26 cellular contexts compared by ENCODE assay signal in genomic region chr6:108644252-108644651, GRCh38.
DNase-seq lines count a peak whose midpoint lies in the region; ATAC-seq and TF ChIP-seq lines count a peak whose summit lies in the region.
"Had no signal": no experiment of that assay in that cellular context is flagged by ENCODE, and none has a peak within 500 bp of the region (broad histone marks: within the 10 kb centered on the region; RNA-seq: fewer than 3 reads in every experiment).

No MANE protein-coding gene starts in this region.

- no peak overlapping the region for H3K4me3 Mint-ChIP-seq in WTC11
- H3K4me3 Mint-ChIP-seq: CD4-positive, alpha-beta T cell had no signal

- peak overlapping the region; percentile 6; the same call in 1 of the 2 replicates for H3K27ac Mint-ChIP-seq in WTC11
- H3K27ac Mint-ChIP-seq: CD4-positive, alpha-beta T cell had no signal

- DNase-seq in WTC11 (ENCODE audit: low spot score): no peak
- peak in 3 of 4 donors; percentile 33 to 47 (median 33) for DNase-seq in body of pancreas
- no peak for DNase-seq in left ventricle myocardium superior
- DNase-seq in psoas muscle: no peak
- DNase-seq in RPMI8226: no peak
- no peak for DNase-seq in SJCRH30
- DNase-seq in stimulated activated CD4-positive, alpha-beta T cell treated with anti-CD3 and anti-CD28 coated beads, Interleukin-1b, Interleukin-23, amount 100 ng/mL, for 48 hours: no peak
- DNase-seq: Caco-2; CD4-positive, alpha-beta T cell; DMS 273 treated with DMSO at 0.1 percent for 48 hours; DMS79 treated with DMSO at 0.1 percent for 48 hours; KBM-7; NCI-H1092 treated with DMSO at 0.1 percent for 48 hours; NCI-H1694; NCI-H2081; NCI-H2171; NCI-H345; NCI-H524; NCI-H82; OCI-M1; SHP77 treated with DMSO at 0.1 percent for 48 hours; SK-N-SH had no signal

- ATAC-seq in WTC11 (no peak), body of pancreas (peak; percentile 78), left ventricle myocardium superior (peak; percentile 76), psoas muscle (peak in 3 of 4 donors; percentile 18 to 28 (median 21)), HG02588 (IDR thresholded peaks at IDR 0.05; ENCODE audit: unreplicated experiment) (no peak)
- ATAC-seq: HepG2 had no signal

- no peaks in the 10 kb centered on the region for H3K27me3 Mint-ChIP-seq in WTC11 (ENCODE audit: low read depth)
- H3K27me3 Mint-ChIP-seq: CD4-positive, alpha-beta T cell had no signal

- H3K4me3 ChIP-seq in body of pancreas (no peak overlapping the region), psoas muscle (no peak overlapping the region), SJCRH30 (no peak overlapping the region)
- H3K4me3 ChIP-seq: BLaER1 had no signal

- intact Hi-C loops in body of pancreas (cut with DNase I): no loop called here
- intact Hi-C loops in left ventricle myocardium superior (cut with micrococcal nuclease): no loop called here
- intact Hi-C loops in psoas muscle (cut with DNase I): no loop called here

- TF ChIP-seq CTCF in WTC11 (IDR thresholded peaks at IDR 0.05): no peak
- TF ChIP-seq CTCF in body of pancreas (IDR thresholded peaks at IDR 0.05): no peak
- no peak for TF ChIP-seq CTCF in psoas muscle (IDR thresholded peaks at IDR 0.05)

- H3K9me3 ChIP-seq in body of pancreas (no peaks in the 10 kb centered on the region), psoas muscle (no peaks in the 10 kb centered on the region), SJCRH30 (replicated peaks) (no peaks in the 10 kb centered on the region)
- H3K9me3 ChIP-seq: BLaER1, Caco-2, SK-N-SH had no signal

- POLR2A ChIA-PET in WTC11 (lab: Charles Lee): no interaction called here

- CTCF ChIA-PET in WTC11 (lab: Charles Lee): no interaction called here

- no peaks in the 10 kb centered on the region for H3K27me3 ChIP-seq in body of pancreas
- no peaks in the 10 kb centered on the region for H3K27me3 ChIP-seq in psoas muscle (ENCODE audit: insufficient read depth in 3 of 3, low read length in 2 of 3)
- H3K27me3 ChIP-seq in SJCRH30: no peaks in the 10 kb centered on the region
- H3K27me3 ChIP-seq: BLaER1 had no signal

- WGBS in body of pancreas, 2 donors: 61 to 62% methylated on average over 4 of the region's 4 CpGs
- WGBS in psoas muscle, 3 donors: 50 to 72% (median 70%) methylated on average over 4 of the region's 4 CpGs

- peak overlapping the region in 1 of 4 donors; percentile 7 for H3K27ac ChIP-seq in body of pancreas
- no peak overlapping the region for H3K27ac ChIP-seq in psoas muscle
- no peak overlapping the region for H3K27ac ChIP-seq in SJCRH30
- H3K27ac ChIP-seq: BLaER1, HL-60 had no signal

- H3K4me1 ChIP-seq in body of pancreas: peaks cover 42% of the 10 kb centered on the region
- H3K4me1 ChIP-seq in psoas muscle: peaks cover 78% of the 10 kb centered on the region
- H3K4me1 ChIP-seq in SJCRH30: no peaks in the 10 kb centered on the region
- H3K4me1 ChIP-seq: BLaER1, Caco-2 had no signal

- TF ChIP-seq POLR2A in body of pancreas (IDR thresholded peaks at IDR 0.05): no peak

- H3K36me3 Mint-ChIP-seq in WTC11: no peaks in the 10 kb centered on the region

- H3K4me1 Mint-ChIP-seq in WTC11: peaks cover 40% of the 10 kb centered on the region

- H3K9me3 Mint-ChIP-seq in WTC11: no peaks in the 10 kb centered on the region
- H3K9me3 Mint-ChIP-seq: CD4-positive, alpha-beta T cell had no signal

- H3K36me3 ChIP-seq in body of pancreas (replicated peaks in 1 of 2; ENCODE audit: insufficient read depth in 1 of 2, low read depth in 2 of 2): no peaks in the 10 kb centered on the region
- H3K36me3 ChIP-seq in psoas muscle (ENCODE audit: insufficient read depth in 1 of 2, low read depth in 1 of 2): no peaks in the 10 kb centered on the region
- H3K36me3 ChIP-seq in SJCRH30: no peaks in the 10 kb centered on the region

TF ChIP-seq in WTC11, 78 proteins besides CTCF, POLR2A, EP300 and RAD21:
- TF ChIP-seq GRHL2 (CRISPR knock-in tag; IDR thresholded peaks at IDR 0.05; ENCODE audit: insufficient replicate concordance, severe bottlenecking): no peak
- TF ChIP-seq CBFB (CRISPR knock-in tag; IDR thresholded peaks at IDR 0.05; ENCODE audit: low read depth): no peak
- no peak for TF ChIP-seq SMAD4 (CRISPR knock-in tag; IDR thresholded peaks at IDR 0.05)
- no peak for TF ChIP-seq ZNF263 (CRISPR knock-in tag; IDR thresholded peaks at IDR 0.05; ENCODE audit: low read depth)
- no peak for TF ChIP-seq GABPB1 (CRISPR knock-in tag; IDR thresholded peaks at IDR 0.05)
- no peak for TF ChIP-seq ZNF138 (CRISPR knock-in tag; conservative IDR thresholded peaks at IDR 0.05)
- TF ChIP-seq FOXK1 (CRISPR knock-in tag; IDR thresholded peaks at IDR 0.05): no peak
- no peak for TF ChIP-seq IRF2 (CRISPR knock-in tag; IDR thresholded peaks at IDR 0.05; ENCODE audit: borderline replicate concordance, low read depth)

Comparison
In these comparisons a context has a peak if more than half of its experiments do, and no peak if none do; other contexts are left out.
1. ATAC-seq: peak in body of pancreas (single experiment), left ventricle myocardium superior (single experiment) and psoas muscle (3 of 4); none in WTC11 (single experiment) and HG02588 (single experiment).
2. DNase-seq: peak in body of pancreas (3 of 4); none in WTC11 (single experiment), left ventricle myocardium superior (single experiment), psoas muscle (0 of 2), RPMI8226 (single experiment), SJCRH30 (0 of 2) and stimulated activated CD4-positive, alpha-beta T cell treated with anti-CD3 and anti-CD28 coated beads, Interleukin-1b, Interleukin-23, amount 100 ng/mL, for 48 hours (single experiment).